21 cellular contexts compared by ENCODE assay signal in the genomic region with DNA sequence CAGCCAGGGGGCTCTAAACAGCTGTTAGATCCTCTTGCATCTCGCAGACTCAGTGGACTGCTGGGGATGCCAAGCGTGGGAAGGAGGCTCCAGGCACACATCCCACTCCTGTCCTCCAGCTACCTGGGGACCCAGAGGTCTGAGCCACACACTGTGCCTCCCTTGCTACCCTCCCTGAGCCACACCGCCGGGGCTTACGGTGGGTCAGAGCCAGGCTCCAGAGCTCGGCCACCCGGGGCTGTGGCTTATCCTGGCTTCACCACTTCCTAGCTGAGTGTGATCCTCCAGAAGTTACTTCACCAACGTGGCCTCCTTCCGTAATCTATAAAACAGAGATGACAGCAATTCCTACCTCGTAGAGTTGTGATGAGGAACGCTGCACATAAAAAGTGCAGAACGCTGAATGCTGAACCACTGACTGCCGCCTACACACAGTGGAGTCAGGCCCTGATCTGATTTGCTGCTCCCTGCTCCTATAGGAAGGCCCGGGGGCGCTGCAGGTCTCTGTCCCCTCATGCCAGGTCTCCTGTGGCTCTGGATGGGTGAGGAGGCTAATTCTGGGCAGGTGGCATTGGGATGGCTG.
A peak's percentile ranks its signal among the peaks of the same experiment; 100 is the strongest.
DNase-seq lines count a peak whose midpoint lies in the region; ATAC-seq and TF ChIP-seq lines count a peak whose summit lies in the region.
"Had no signal": no experiment of that assay in that cellular context is flagged by ENCODE, and none has a peak within 500 bp of the region (broad histone marks: within the 10 kb centered on the region; RNA-seq: fewer than 3 reads in every experiment).

No MANE protein-coding gene starts in this region.

- H3K9me3 ChIP-seq in ascending aorta, result no peaks in the 10 kb centered on the region
- no peaks in the 10 kb centered on the region for H3K9me3 ChIP-seq in left lung
- H3K9me3 ChIP-seq in thyroid gland, result no peaks in the 10 kb centered on the region
- H3K9me3 ChIP-seq in gastrocnemius medialis, result no peaks in the 10 kb centered on the region
- H3K9me3 ChIP-seq: esophagus muscularis mucosa had no signal

- peaks cover 13% of the 10 kb centered on the region for H3K27me3 Mint-ChIP-seq in activated T-cell treated with anti-CD3 and anti-CD28 coated beads, Interleukin-2, amount 50 U/mL, for 72 hours (ENCODE audit: low read depth)
- H3K27me3 Mint-ChIP-seq in activated T-cell treated with anti-CD3 and anti-CD28 coated beads, Interleukin-2, amount 50 U/mL, for 24 hours, result no peaks in the 10 kb centered on the region
- no peaks in the 10 kb centered on the region for H3K27me3 Mint-ChIP-seq in activated naive CD8-positive, alpha-beta T cell treated with anti-CD3 and anti-CD28 coated beads, Interleukin-2, amount 50 U/mL, for 24 hours
- H3K27me3 Mint-ChIP-seq: naive B cell had no signal

- H3K36me3 Mint-ChIP-seq in activated T-cell treated with anti-CD3 and anti-CD28 coated beads, Interleukin-2, amount 50 U/mL, for 72 hours (ENCODE audit: insufficient read depth in 2 of 2), result no peaks in the 10 kb centered on the region
- H3K36me3 Mint-ChIP-seq in activated T-cell treated with anti-CD3 and anti-CD28 coated beads, Interleukin-2, amount 50 U/mL, for 24 hours (ENCODE audit: low read depth), result no peaks in the 10 kb centered on the region
- no peaks in the 10 kb centered on the region for H3K36me3 Mint-ChIP-seq in activated naive CD8-positive, alpha-beta T cell treated with anti-CD3 and anti-CD28 coated beads, Interleukin-2, amount 50 U/mL, for 24 hours (ENCODE audit: low read depth)
- H3K36me3 Mint-ChIP-seq: memory B cell, naive B cell had no signal

- H3K36me3 ChIP-seq in ascending aorta (no peaks in the 10 kb centered on the region), left lung (no peaks in the 10 kb centered on the region), thyroid gland (no peaks in the 10 kb centered on the region), gastrocnemius medialis (no peaks in the 10 kb centered on the region)
- H3K36me3 ChIP-seq: esophagus muscularis mucosa had no signal

- H3K9me3 Mint-ChIP-seq in activated T-cell treated with anti-CD3 and anti-CD28 coated beads, Interleukin-2, amount 50 U/mL, for 72 hours, result no peaks in the 10 kb centered on the region
- H3K9me3 Mint-ChIP-seq in activated T-cell treated with anti-CD3 and anti-CD28 coated beads, Interleukin-2, amount 50 U/mL, for 24 hours, result no peaks in the 10 kb centered on the region
- no peaks in the 10 kb centered on the region for H3K9me3 Mint-ChIP-seq in activated naive CD8-positive, alpha-beta T cell treated with anti-CD3 and anti-CD28 coated beads, Interleukin-2, amount 50 U/mL, for 24 hours
- H3K9me3 Mint-ChIP-seq: activated T-cell treated with anti-CD3 and anti-CD28 coated beads, Interleukin-2, amount 50 U/mL, for 4 hours; effector memory CD8-positive, alpha-beta T cell; HFFc6; memory B cell had no signal

- TF ChIP-seq CTCF in ascending aorta (IDR thresholded peaks at IDR 0.05), result no peak
- no peak for TF ChIP-seq CTCF in left lung (IDR thresholded peaks at IDR 0.05)
- no peak for TF ChIP-seq CTCF in thyroid gland (IDR thresholded peaks at IDR 0.05)
- no peak for TF ChIP-seq CTCF in gastrocnemius medialis (IDR thresholded peaks at IDR 0.05 in 4 of 5, conservative IDR thresholded peaks at IDR 0.05 in 1 of 5)

- H3K27ac ChIP-seq in ascending aorta (peak overlapping the region; percentile 9 to 55), left lung (no peak overlapping the region), thyroid gland (peak overlapping the region in 2 of 3 donors; percentile 1 to 38), gastrocnemius medialis (peak overlapping the region in 2 of 4 donors; percentile 33 to 38)

- intact Hi-C loops in ascending aorta (cut with DNase I), result no loop called here
- intact Hi-C loops in left lung (cut with DNase I), result no loop called here
- intact Hi-C loops in thyroid gland (cut with DNase I), result no loop called here
- intact Hi-C loops in gastrocnemius medialis (cut with DNase I; ENCODE audit: low total_unique reads), result no loop called here

- H3K4me1 Mint-ChIP-seq in activated T-cell treated with anti-CD3 and anti-CD28 coated beads, Interleukin-2, amount 50 U/mL, for 72 hours (ENCODE audit: low read depth), result peaks cover 10% of the 10 kb centered on the region
- H3K4me1 Mint-ChIP-seq in activated T-cell treated with anti-CD3 and anti-CD28 coated beads, Interleukin-2, amount 50 U/mL, for 24 hours (ENCODE audit: low read depth), result peaks cover 9% of the 10 kb centered on the region
- peaks cover 13% of the 10 kb centered on the region for H3K4me1 Mint-ChIP-seq in activated naive CD8-positive, alpha-beta T cell treated with anti-CD3 and anti-CD28 coated beads, Interleukin-2, amount 50 U/mL, for 24 hours

- TF ChIP-seq POLR2A in thyroid gland (IDR thresholded peaks at IDR 0.05), result no peak
- no peak for TF ChIP-seq POLR2A in gastrocnemius medialis (IDR thresholded peaks at IDR 0.05)

- H3K4me3 ChIP-seq in ascending aorta (no peak overlapping the region), left lung (no peak overlapping the region), thyroid gland (replicated peaks in 1 of 3) (no peak overlapping the region), gastrocnemius medialis (no peak overlapping the region)
- H3K4me3 ChIP-seq: esophagus muscularis mucosa had no signal

- WGBS in thyroid gland, 2 donors, result 85 to 91% methylated on average over 8 to 15 of the region's 15 CpGs

- in situ Hi-C loops in gastrocnemius medialis (cut with MboI; ENCODE audit: low sequenced_read_pairs in 4 of 4), result no loop called here

- H3K4me3 Mint-ChIP-seq in activated T-cell treated with anti-CD3 and anti-CD28 coated beads, Interleukin-2, amount 50 U/mL, for 72 hours, result no peak overlapping the region
- H3K4me3 Mint-ChIP-seq in activated T-cell treated with anti-CD3 and anti-CD28 coated beads, Interleukin-2, amount 50 U/mL, for 24 hours, result no peak overlapping the region
- H3K4me3 Mint-ChIP-seq in activated naive CD8-positive, alpha-beta T cell treated with anti-CD3 and anti-CD28 coated beads, Interleukin-2, amount 50 U/mL, for 24 hours, result no peak overlapping the region
- H3K4me3 Mint-ChIP-seq: activated T-cell treated with anti-CD3 and anti-CD28 coated beads, Interleukin-2, amount 50 U/mL, for 4 hours; effector memory CD8-positive, alpha-beta T cell; HFFc6; memory B cell had no signal

- ATAC-seq in activated T-cell treated with anti-CD3 and anti-CD28 coated beads, Interleukin-2, amount 50 U/mL, for 72 hours (replicated peaks in 1 of 2), result no peak
- peak; percentile 19 for ATAC-seq in left lung
- ATAC-seq in activated naive CD8-positive, alpha-beta T cell treated with anti-CD3 and anti-CD28 coated beads, Interleukin-2, amount 50 U/mL, for 24 hours, result no peak
- no peak for ATAC-seq in gastrocnemius medialis
- ATAC-seq: activated T-cell treated with anti-CD3 and anti-CD28 coated beads, Interleukin-2, amount 50 U/mL, for 4 hours; effector memory CD8-positive, alpha-beta T cell had no signal

- H3K27me3 ChIP-seq in ascending aorta (no peaks in the 10 kb centered on the region), left lung (no peaks in the 10 kb centered on the region), thyroid gland (no peaks in the 10 kb centered on the region), gastrocnemius medialis (no peaks in the 10 kb centered on the region)
- H3K27me3 ChIP-seq: esophagus muscularis mucosa had no signal

- no peak for DNase-seq in activated T-cell treated with anti-CD3 and anti-CD28 coated beads, Interleukin-2, amount 50 U/mL, for 72 hours
- DNase-seq in activated T-cell treated with anti-CD3 and anti-CD28 coated beads, Interleukin-2, amount 50 U/mL, for 24 hours, result no peak
- no peak for DNase-seq in ascending aorta (ENCODE audit: low spot score in 2 of 2)
- DNase-seq in left lung, result no peak
- DNase-seq in thyroid gland, result no peak
- DNase-seq in activated naive CD8-positive, alpha-beta T cell treated with anti-CD3 and anti-CD28 coated beads, Interleukin-2, amount 50 U/mL, for 24 hours, result no peak
- DNase-seq in activated naive CD4-positive, alpha-beta T cell treated with anti-CD3 and anti-CD28 coated beads, Interleukin-2, amount 50 U/mL, for 16 hours, result no peak
- no peak for DNase-seq in gastrocnemius medialis
- DNase-seq: activated CD4-positive, CD25-positive, alpha-beta regulatory T cell treated with anti-CD3 and anti-CD28 coated beads, Interleukin-2, amount 50 U/mL, for 72 hours; activated naive CD4-positive, alpha-beta T cell treated with Interleukin-2 at 50 U/mL for 16 hours; activated T-cell treated with anti-CD3 and anti-CD28 coated beads, Interleukin-2, amount 50 U/mL, for 4 hours; DMS79; effector memory CD8-positive, alpha-beta T cell; HFFc6; Kasumi-1; kidney; naive B cell; NCI-H187; SHP77 had no signal

- H3K4me1 ChIP-seq in ascending aorta (peaks cover 5 to 8% of the 10 kb centered on the region in 2 donors), left lung (peaks cover 0 to 19% of the 10 kb centered on the region in 2 donors), thyroid gland (peaks cover 0 to 2% of the 10 kb centered on the region in 2 donors), gastrocnemius medialis (peaks cover 8 to 9% of the 10 kb centered on the region in 2 donors)

- H3K27ac Mint-ChIP-seq in activated T-cell treated with anti-CD3 and anti-CD28 coated beads, Interleukin-2, amount 50 U/mL, for 72 hours, result peak overlapping the region; percentile 27
- H3K27ac Mint-ChIP-seq in activated T-cell treated with anti-CD3 and anti-CD28 coated beads, Interleukin-2, amount 50 U/mL, for 24 hours, result no peak overlapping the region
- no peak overlapping the region for H3K27ac Mint-ChIP-seq in activated naive CD8-positive, alpha-beta T cell treated with anti-CD3 and anti-CD28 coated beads, Interleukin-2, amount 50 U/mL, for 24 hours
- H3K27ac Mint-ChIP-seq: effector memory CD8-positive, alpha-beta T cell; memory B cell had no signal

Comparison
In these comparisons a context has a peak if more than half of its experiments do, and no peak if none do; other contexts are left out.
1. H3K27ac ChIP-seq: peak in ascending aorta (2 of 2) and thyroid gland (2 of 3); none in left lung (0 of 2).